1 cellular context compared by ENCODE assay signal in genomic region chr20:31906001-31906400, GRCh38.
TF ChIP-seq lines count a peak whose summit lies in the region.

No MANE protein-coding gene starts in this region.

TF ChIP-seq in GM23338, 12 proteins besides CTCF, POLR2A, EP300 and RAD21:
- TF ChIP-seq ZNF462 (CRISPR knock-in tag; IDR thresholded peaks at IDR 0.05) (no peak), CREB1 (CRISPR knock-in tag; IDR thresholded peaks at IDR 0.05; ENCODE audit: low read depth) (no peak), REST (IDR thresholded peaks at IDR 0.05; ENCODE audit: unreplicated experiment) (no peak), STAT1 (IDR thresholded peaks at IDR 0.05; ENCODE audit: unreplicated experiment) (no peak), ETS1 (IDR thresholded peaks at IDR 0.05) (no peak), ZNF114 (CRISPR knock-in tag; IDR thresholded peaks at IDR 0.05) (no peak)
